ENCODE assay signal across 1 cellular context in the genomic region with DNA sequence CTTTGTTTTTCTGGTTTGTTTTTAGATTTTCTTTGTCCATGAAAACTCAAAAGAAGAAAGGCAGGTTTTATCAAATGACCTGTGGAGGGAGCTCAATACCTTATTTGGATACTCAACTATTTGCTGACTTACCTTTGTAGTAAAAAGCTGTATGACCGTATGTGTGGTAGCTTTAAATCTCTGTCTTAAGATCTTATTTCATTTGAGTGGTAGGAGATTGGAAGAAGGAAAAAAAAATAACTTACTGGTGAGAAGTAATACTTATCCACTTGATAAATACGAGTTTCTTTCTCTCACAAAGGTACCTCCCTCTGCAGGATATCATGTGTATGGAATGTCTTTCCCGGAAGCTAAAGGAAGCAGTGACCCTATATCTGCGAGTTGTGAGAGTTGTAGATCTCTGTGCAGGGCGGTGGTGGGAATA.
TF ChIP-seq lines count a peak whose summit lies in the region.

No MANE protein-coding gene starts in this region.

TF ChIP-seq in HepG2, 621 proteins besides CTCF, POLR2A, EP300 and RAD21:
- TF ChIP-seq RARG (CRISPR knock-in tag; IDR thresholded peaks at IDR 0.05; ENCODE audit: low read depth) (no peak), ZNF547 (CRISPR knock-in tag; IDR thresholded peaks at IDR 0.05) (no peak), U2AF2 (IDR thresholded peaks at IDR 0.05; ENCODE audit: low read depth, low read length) (no peak), MTERF4 (CRISPR knock-in tag; IDR thresholded peaks at IDR 0.05) (no peak), HNRNPL (IDR thresholded peaks at IDR 0.05; ENCODE audit: low read depth, low read length) (no peak), NFKBIZ (CRISPR knock-in tag; IDR thresholded peaks at IDR 0.05) (no peak), ASH2L (IDR thresholded peaks at IDR 0.05; ENCODE audit: insufficient read length, low read depth, low read length) (no peak), FOSL2 (CRISPR knock-in tag; IDR thresholded peaks at IDR 0.05) (no peak), POGZ (CRISPR knock-in tag; IDR thresholded peaks at IDR 0.05) (no peak), NCOR1 (IDR thresholded peaks at IDR 0.05; ENCODE audit: borderline replicate concordance, low read length) (no peak), PHF20 (CRISPR knock-in tag; IDR thresholded peaks at IDR 0.05) (no peak), TBP (CRISPR knock-in tag; IDR thresholded peaks at IDR 0.05) (no peak), KLF9 (CRISPR knock-in tag; IDR thresholded peaks at IDR 0.05; ENCODE audit: low read depth) (no peak), MYC (CRISPR knock-in tag; IDR thresholded peaks at IDR 0.05; ENCODE audit: borderline replicate concordance) (no peak), ZNF768 (CRISPR knock-in tag; IDR thresholded peaks at IDR 0.05) (no peak), DDIT3 (CRISPR knock-in tag; IDR thresholded peaks at IDR 0.05) (no peak), FOXK2 (IDR thresholded peaks at IDR 0.05) (no peak)
- TF ChIP-seq, protein P1, sequence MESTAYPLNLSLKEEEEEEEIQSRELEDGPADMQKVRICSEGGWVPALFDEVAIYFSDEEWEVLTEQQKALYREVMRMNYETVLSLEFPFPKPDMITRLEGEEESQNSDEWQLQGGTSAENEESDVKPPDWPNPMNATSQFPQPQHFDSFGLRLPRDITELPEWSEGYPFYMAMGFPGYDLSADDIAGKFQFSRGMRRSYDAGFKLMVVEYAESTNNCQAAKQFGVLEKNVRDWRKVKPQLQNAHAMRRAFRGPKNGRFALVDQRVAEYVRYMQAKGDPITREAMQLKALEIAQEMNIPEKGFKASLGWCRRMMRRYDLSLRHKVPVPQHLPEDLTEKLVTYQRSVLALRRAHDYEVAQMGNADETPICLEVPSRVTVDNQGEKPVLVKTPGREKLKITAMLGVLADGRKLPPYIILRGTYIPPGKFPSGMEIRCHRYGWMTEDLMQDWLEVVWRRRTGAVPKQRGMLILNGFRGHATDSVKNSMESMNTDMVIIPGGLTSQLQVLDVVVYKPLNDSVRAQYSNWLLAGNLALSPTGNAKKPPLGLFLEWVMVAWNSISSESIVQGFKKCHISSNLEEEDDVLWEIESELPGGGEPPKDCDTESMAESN (CRISPR knock-in tag; conservative IDR thresholded peaks at IDR 0.05), result no peak
- TF ChIP-seq, protein P2, sequence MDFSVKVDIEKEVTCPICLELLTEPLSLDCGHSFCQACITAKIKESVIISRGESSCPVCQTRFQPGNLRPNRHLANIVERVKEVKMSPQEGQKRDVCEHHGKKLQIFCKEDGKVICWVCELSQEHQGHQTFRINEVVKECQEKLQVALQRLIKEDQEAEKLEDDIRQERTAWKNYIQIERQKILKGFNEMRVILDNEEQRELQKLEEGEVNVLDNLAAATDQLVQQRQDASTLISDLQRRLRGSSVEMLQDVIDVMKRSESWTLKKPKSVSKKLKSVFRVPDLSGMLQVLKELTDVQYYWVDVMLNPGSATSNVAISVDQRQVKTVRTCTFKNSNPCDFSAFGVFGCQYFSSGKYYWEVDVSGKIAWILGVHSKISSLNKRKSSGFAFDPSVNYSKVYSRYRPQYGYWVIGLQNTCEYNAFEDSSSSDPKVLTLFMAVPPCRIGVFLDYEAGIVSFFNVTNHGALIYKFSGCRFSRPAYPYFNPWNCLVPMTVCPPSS (IDR thresholded peaks at IDR 0.05), result no peak
- TF ChIP-seq, protein P3, sequence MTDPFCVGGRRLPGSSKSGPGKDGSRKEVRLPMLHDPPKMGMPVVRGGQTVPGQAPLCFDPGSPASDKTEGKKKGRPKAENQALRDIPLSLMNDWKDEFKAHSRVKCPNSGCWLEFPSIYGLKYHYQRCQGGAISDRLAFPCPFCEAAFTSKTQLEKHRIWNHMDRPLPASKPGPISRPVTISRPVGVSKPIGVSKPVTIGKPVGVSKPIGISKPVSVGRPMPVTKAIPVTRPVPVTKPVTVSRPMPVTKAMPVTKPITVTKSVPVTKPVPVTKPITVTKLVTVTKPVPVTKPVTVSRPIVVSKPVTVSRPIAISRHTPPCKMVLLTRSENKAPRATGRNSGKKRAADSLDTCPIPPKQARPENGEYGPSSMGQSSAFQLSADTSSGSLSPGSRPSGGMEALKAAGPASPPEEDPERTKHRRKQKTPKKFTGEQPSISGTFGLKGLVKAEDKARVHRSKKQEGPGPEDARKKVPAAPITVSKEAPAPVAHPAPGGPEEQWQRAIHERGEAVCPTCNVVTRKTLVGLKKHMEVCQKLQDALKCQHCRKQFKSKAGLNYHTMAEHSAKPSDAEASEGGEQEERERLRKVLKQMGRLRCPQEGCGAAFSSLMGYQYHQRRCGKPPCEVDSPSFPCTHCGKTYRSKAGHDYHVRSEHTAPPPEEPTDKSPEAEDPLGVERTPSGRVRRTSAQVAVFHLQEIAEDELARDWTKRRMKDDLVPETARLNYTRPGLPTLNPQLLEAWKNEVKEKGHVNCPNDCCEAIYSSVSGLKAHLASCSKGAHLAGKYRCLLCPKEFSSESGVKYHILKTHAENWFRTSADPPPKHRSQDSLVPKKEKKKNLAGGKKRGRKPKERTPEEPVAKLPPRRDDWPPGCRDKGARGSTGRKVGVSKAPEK (CRISPR knock-in tag; IDR thresholded peaks at IDR 0.05; ENCODE audit: borderline replicate concordance), result no peak
TF ChIP-seq in HepG2: peak in this region for 0.
